22 cellular contexts compared by ENCODE assay signal in genomic region chr12:116654216-116654743, GRCh38.
"Had no signal": no experiment of that assay in that cellular context is flagged by ENCODE, and none has a peak within 500 bp of the region (broad histone marks: within the 10 kb centered on the region; RNA-seq: fewer than 3 reads in every experiment).

No MANE protein-coding gene starts in this region.

- H3K27me3 ChIP-seq: SJSA1 had no signal

- H3K27ac ChIP-seq: SJSA1, SK-N-MC had no signal

- H3K9me3 ChIP-seq: SJSA1 had no signal

- FAIRE-seq: RCC 7860 had no signal

- DNase-seq: Karpas-422, KG1, MM.1S, NCI-H1092 treated with DMSO at 0.1 percent for 48 hours, NCI-H1436, NCI-H187, NCI-H2029, NCI-H2081 treated with DMSO at 0.1 percent for 48 hours, NCI-H2171, NCI-H226, NCI-H446, NCI-H510A, NCI-H524 treated with DMSO at 0.1 percent for 48 hours, NCI-H69, NCI-H774, Right ventricle myocardium superior, RPMI8226, SIG-M5, SW 1271 had no signal

- H3K4me3 ChIP-seq: SJSA1, SK-N-MC had no signal

- H3K36me3 ChIP-seq: SJSA1 had no signal
